8 cellular contexts compared by ENCODE assay signal in the genomic region with DNA sequence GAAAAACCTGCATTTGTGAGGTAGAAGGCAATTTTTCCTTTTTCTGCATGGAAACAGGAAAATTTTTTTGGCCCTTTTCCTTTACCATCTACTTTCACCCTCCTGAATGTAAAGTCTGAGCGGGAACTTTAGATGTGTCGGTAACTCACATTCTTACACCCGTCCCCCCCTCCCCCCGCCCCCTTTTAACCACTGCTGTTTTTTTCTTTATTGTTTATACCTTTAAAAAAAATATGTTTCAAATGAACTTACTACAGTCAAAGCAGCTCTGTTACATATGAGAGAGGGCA. TPM values are rescaled to one million over a fixed set of nuclear protein-coding genes. Genes with fewer than 3 reads are reported as not detected.
DNase-seq lines count a peak whose midpoint lies in the region; ATAC-seq, FAIRE-seq and TF ChIP-seq lines count a peak whose summit lies in the region.

No MANE protein-coding gene starts in this region.

- WGBS in HepG2 (ENCODE audit: low lambda C conversion rate) = 3% methylated on average over 4 of the region's 4 CpGs
- WGBS in thyroid gland, 2 donors = 2 to 3% methylated on average over 4 of the region's 4 CpGs

- POLR2A ChIA-PET in HepG2 (lab: Yijun Ruan, JAX) = interaction anchor here (0.8 to 11.5 kb wide), 28 partner anchors 11 to 472 kb away, joined by 3 to 128 read pairs (median 6); no protein-coding TSS in a partner anchor

- H3K4me1 ChIP-seq in HepG2 (ENCODE audit: insufficient read depth, low read length) (peaks cover 64% of the 10 kb centered on the region), thyroid gland (peaks cover 27 to 32% of the 10 kb centered on the region in 2 donors)

- no peak overlapping the region for H3K27ac Mint-ChIP-seq in activated T-cell treated with anti-CD3 and anti-CD28 coated beads, Interleukin-2, amount 50 U/mL, for 24 hours
- H3K27ac Mint-ChIP-seq in activated naive CD8-positive, alpha-beta T cell treated with anti-CD3 and anti-CD28 coated beads, Interleukin-2, amount 50 U/mL, for 24 hours = no peak overlapping the region

- H3K4me1 Mint-ChIP-seq in activated T-cell treated with anti-CD3 and anti-CD28 coated beads, Interleukin-2, amount 50 U/mL, for 24 hours (ENCODE audit: low read depth) = peaks cover 46% of the 10 kb centered on the region
- H3K4me1 Mint-ChIP-seq in activated naive CD8-positive, alpha-beta T cell treated with anti-CD3 and anti-CD28 coated beads, Interleukin-2, amount 50 U/mL, for 24 hours = peaks cover 65% of the 10 kb centered on the region

- FAIRE-seq in HepG2 (lab: Jason Lieb, UNC) = no peak

- TF ChIP-seq CTCF in HepG2 (CRISPR knock-in tag; IDR thresholded peaks at IDR 0.05) (no peak), thyroid gland (IDR thresholded peaks at IDR 0.05) (no peak)

- intact Hi-C loops in HepG2 (cut with micrococcal nuclease; ENCODE audit: unreplicated experiment) = loop anchor here (1.0 to 10.0 kb wide), 4 partner anchors 133 to 541 kb away; a partner anchor contains a TSS
- intact Hi-C loops in thyroid gland (cut with DNase I) = loop anchor here (5.0 kb wide), 2 partner anchors 182 to 353 kb away; no protein-coding TSS in a partner anchor

- TF ChIP-seq EP300 in HepG2 (IDR thresholded peaks at IDR 0.05; ENCODE audit: low read depth in 2 of 2, low read length in 2 of 2) (no peak), HepG2 (CRISPR knock-in tag; IDR thresholded peaks at IDR 0.05; ENCODE audit: borderline replicate concordance) (no peak)

- TF ChIP-seq POLR2A in HepG2 (IDR thresholded peaks at IDR 0.05; ENCODE audit: insufficient read depth in 1 of 2, low read depth in 2 of 2, low read length in 2 of 2) (no peak), thyroid gland (IDR thresholded peaks at IDR 0.05) (no peak)

- H3K9me3 Mint-ChIP-seq in activated T-cell treated with anti-CD3 and anti-CD28 coated beads, Interleukin-2, amount 50 U/mL, for 24 hours = no peaks in the 10 kb centered on the region
- no peaks in the 10 kb centered on the region for H3K9me3 Mint-ChIP-seq in activated naive CD8-positive, alpha-beta T cell treated with anti-CD3 and anti-CD28 coated beads, Interleukin-2, amount 50 U/mL, for 24 hours

- peaks cover 21% of the 10 kb centered on the region for H3K79me2 ChIP-seq in HepG2 (ENCODE audit: insufficient read depth, low read length)

- H2AFZ ChIP-seq in HepG2 (ENCODE audit: low read length) = no peak overlapping the region

- no peaks in the 10 kb centered on the region for H3K36me3 Mint-ChIP-seq in activated T-cell treated with anti-CD3 and anti-CD28 coated beads, Interleukin-2, amount 50 U/mL, for 24 hours (ENCODE audit: low read depth)
- no peaks in the 10 kb centered on the region for H3K36me3 Mint-ChIP-seq in activated naive CD8-positive, alpha-beta T cell treated with anti-CD3 and anti-CD28 coated beads, Interleukin-2, amount 50 U/mL, for 24 hours (ENCODE audit: low read depth)

- H3K27me3 ChIP-seq in HepG2 (ENCODE audit: control insufficient read depth in 1 of 2, insufficient read depth in 2 of 2, low read length in 2 of 2) (no peaks in the 10 kb centered on the region; a peak in 1 of 5 replicates), thyroid gland (no peaks in the 10 kb centered on the region)

- in situ Hi-C loops in HepG2 (cut with HindIII; ENCODE audit: extremely low pct_ligation_motif_present, low pct_unique_long_range_greater_than_20kb) = loop anchor here (5.0 to 10.0 kb wide), 3 partner anchors 61 to 353 kb away; no protein-coding TSS in a partner anchor

- H3K9me3 ChIP-seq in HepG2 (ENCODE audit: low read length) = no peaks in the 10 kb centered on the region
- no peaks in the 10 kb centered on the region for H3K9me3 ChIP-seq in thyroid gland

- TF ChIP-seq RAD21 in HepG2 (CRISPR knock-in tag; IDR thresholded peaks at IDR 0.05) = no peak

- peak overlapping the region; percentile 74 for H3K4me3 Mint-ChIP-seq in activated T-cell treated with anti-CD3 and anti-CD28 coated beads, Interleukin-2, amount 50 U/mL, for 24 hours
- H3K4me3 Mint-ChIP-seq in activated naive CD8-positive, alpha-beta T cell treated with anti-CD3 and anti-CD28 coated beads, Interleukin-2, amount 50 U/mL, for 24 hours = peak overlapping the region; percentile 75

- H3K27ac ChIP-seq in HepG2 (ENCODE audit: extremely low read length, insufficient read depth, low read length) = peak overlapping the region; percentile 94
- peak overlapping the region; percentile 94 to 97 (median 95) for H3K27ac ChIP-seq in thyroid gland

- H3K36me3 ChIP-seq in HepG2 (replicated peaks in 1 of 2; ENCODE audit: control insufficient read depth in 1 of 2, insufficient read depth in 2 of 2, low read length in 2 of 2) = peaks cover 0 to 2% of the 10 kb centered on the region in 2 experiments; a peak in 1 of 5 replicates
- peaks cover 4 to 8% of the 10 kb centered on the region in 2 donors for H3K36me3 ChIP-seq in thyroid gland

- DNase-seq in activated T-cell treated with anti-CD3 and anti-CD28 coated beads, Interleukin-2, amount 50 U/mL, for 24 hours = no peak
- no peak for DNase-seq in activated T-cell treated with anti-CD3 and anti-CD28 coated beads, Interleukin-2, amount 50 U/mL, for 48 hours
- DNase-seq in activated naive CD8-positive, alpha-beta T cell treated with anti-CD3 and anti-CD28 coated beads, Interleukin-2, amount 50 U/mL, for 24 hours = no peak
- no peak for DNase-seq in HepG2 (ENCODE audit: low spot score)
- no peak for DNase-seq in thyroid gland
- DNase-seq in HuH-7 (ENCODE audit: low spot score) = no peak
- no peak for DNase-seq in germinal center (ENCODE audit: low spot score)
- DNase-seq in NOMO-1 (lab: John Stamatoyannopoulos, UW; ENCODE audit: unreplicated experiment in 2 of 2) = no peak

- peak overlapping the region; percentile 98 for H3K4me2 ChIP-seq in HepG2 (ENCODE audit: low read depth, low read length)

- peak overlapping the region; percentile 87 for H3K9ac ChIP-seq in HepG2 (ENCODE audit: insufficient read depth, low read depth, low read length)

- no peak for ATAC-seq in activated naive CD8-positive, alpha-beta T cell treated with anti-CD3 and anti-CD28 coated beads, Interleukin-2, amount 50 U/mL, for 24 hours
- no peak for ATAC-seq in HepG2

- H3K4me3 ChIP-seq in HepG2 (replicated peaks in 1 of 3; ENCODE audit: insufficient read depth in 1 of 3, low read depth in 2 of 3, low read length in 3 of 3) (peak overlapping the region; percentile 57 to 70 (median 67)), thyroid gland (replicated peaks in 1 of 3) (peak overlapping the region in 2 of 3 donors; percentile 47 to 58)

- no TSS peak for BruUV-seq in HepG2 (replicated peaks; lab: Mats Ljungman, UMichigan)

- peaks cover 80% of the 10 kb centered on the region for H3K27me3 Mint-ChIP-seq in activated T-cell treated with anti-CD3 and anti-CD28 coated beads, Interleukin-2, amount 50 U/mL, for 24 hours
- H3K27me3 Mint-ChIP-seq in activated naive CD8-positive, alpha-beta T cell treated with anti-CD3 and anti-CD28 coated beads, Interleukin-2, amount 50 U/mL, for 24 hours = peaks cover 77% of the 10 kb centered on the region

- peaks cover 19% of the 10 kb centered on the region; the same call in 1 of the 2 replicates for H4K20me1 ChIP-seq in HepG2 (ENCODE audit: insufficient read depth, low read length)

- CTCF ChIA-PET in HepG2 (lab: Yijun Ruan, JAX; ENCODE audit: low intra/inter-chr PET ratio, low total read pairs) = no interaction called here

TF ChIP-seq in HepG2, 621 proteins besides CTCF, POLR2A, EP300 and RAD21:
- TF ChIP-seq KDM5A (IDR thresholded peaks at IDR 0.05; ENCODE audit: borderline replicate concordance, low read length) = peak; percentile 46; the same call in 1 of the 2 replicates
- TF ChIP-seq, protein P1, sequence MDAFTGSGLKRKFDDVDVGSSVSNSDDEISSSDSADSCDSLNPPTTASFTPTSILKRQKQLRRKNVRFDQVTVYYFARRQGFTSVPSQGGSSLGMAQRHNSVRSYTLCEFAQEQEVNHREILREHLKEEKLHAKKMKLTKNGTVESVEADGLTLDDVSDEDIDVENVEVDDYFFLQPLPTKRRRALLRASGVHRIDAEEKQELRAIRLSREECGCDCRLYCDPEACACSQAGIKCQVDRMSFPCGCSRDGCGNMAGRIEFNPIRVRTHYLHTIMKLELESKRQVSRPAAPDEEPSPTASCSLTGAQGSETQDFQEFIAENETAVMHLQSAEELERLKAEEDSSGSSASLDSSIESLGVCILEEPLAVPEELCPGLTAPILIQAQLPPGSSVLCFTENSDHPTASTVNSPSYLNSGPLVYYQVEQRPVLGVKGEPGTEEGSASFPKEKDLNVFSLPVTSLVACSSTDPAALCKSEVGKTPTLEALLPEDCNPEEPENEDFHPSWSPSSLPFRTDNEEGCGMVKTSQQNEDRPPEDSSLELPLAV (CRISPR knock-in tag; conservative IDR thresholded peaks at IDR 0.05; ENCODE audit: low read depth) = no peak
- 0 out of 2 replicates have a peak, but pooled peaks have one; percentile 3 for TF ChIP-seq SNAI1 (CRISPR knock-in tag; IDR thresholded peaks at IDR 0.05; ENCODE audit: borderline replicate concordance)
- TF ChIP-seq SPEN (CRISPR knock-in tag; IDR thresholded peaks at IDR 0.05; ENCODE audit: low read depth) = no peak
- TF ChIP-seq IKZF1 (IDR thresholded peaks at IDR 0.05) = no peak

RNA-seq across cellular contexts. Expression of a gene that starts 0.5 kb away (rescaled TPM):
- 15.0 and 19.8 TPM in 2 replicates for total RNA-seq in HepG2 (2016; rRNA removed; fragmentation: Illumina TruSeq; extraction: Trizol)
- total RNA-seq in HepG2 (2016; cell fraction: cytosol; rRNA removed; fragmentation: Illumina TruSeq; extraction: Trizol; ENCODE audit: low read depth) = 16.2 and 16.8 TPM in 2 replicates
- 14.9 and 18.9 TPM in 2 replicates for total RNA-seq in HepG2 (2016; cell fraction: insoluble cytoplasmic fraction; rRNA removed; fragmentation: Illumina TruSeq; extraction: Trizol)
- 17.2 and 18.1 TPM in 2 replicates for total RNA-seq in HepG2 (2016; cell fraction: membrane; rRNA removed; fragmentation: Illumina TruSeq; extraction: Trizol)
- total RNA-seq in HepG2 (2016; cell fraction: nucleus; rRNA removed; fragmentation: Illumina TruSeq; extraction: Trizol) = 20.8 and 25.5 TPM in 2 replicates
- polyA plus RNA-seq in HepG2 (2011; rRNA removed) = 15.4 and 16.6 TPM in 2 replicates
- polyA plus RNA-seq in HepG2 (2011; cell fraction: cytosol; rRNA removed) = 13.8 and 15.8 TPM in 2 replicates
- 27.8 and 33.4 TPM in 2 replicates for polyA plus RNA-seq in HepG2 (2011; cell fraction: nucleus; rRNA removed)
- polyA plus RNA-seq in HepG2 (2012) = 20.4 and 25.8 TPM in 2 replicates
- 3.5 and 4.3 TPM in 2 replicates for polyA plus RNA-seq in HepG2 (2016; cell fraction: cytosol; fragmentation: Illumina TruSeq; extraction: Trizol; ENCODE audit: low read depth)
- 14.5 and 15.2 TPM in 2 replicates for polyA plus RNA-seq in HepG2 (2016; cell fraction: insoluble cytoplasmic fraction; fragmentation: Illumina TruSeq; extraction: Trizol; ENCODE audit: low read depth)
- polyA plus RNA-seq in HepG2 (2016; cell fraction: membrane; fragmentation: Illumina TruSeq; extraction: Trizol; ENCODE audit: low read depth) = 4.3 and 4.5 TPM in 2 replicates
- polyA plus RNA-seq in HepG2 (2016; cell fraction: nucleus; fragmentation: Illumina TruSeq; extraction: Trizol; ENCODE audit: insufficient read depth, low read depth) = 31.4 and 34.9 TPM in 2 replicates
- 4.8 and 36.7 TPM in 2 replicates for polyA minus RNA-seq in HepG2 (2011; rRNA and poly(A)+ RNA removed; ENCODE audit: low replicate concordance)
- 37.8 and 44.8 TPM in 2 replicates for polyA minus RNA-seq in HepG2 (2011; cell fraction: cytosol; rRNA and poly(A)+ RNA removed)
- 45.6 and 54.7 TPM in 2 replicates for polyA minus RNA-seq in HepG2 (2011; cell fraction: nucleus; rRNA and poly(A)+ RNA removed)
- 100 to 1,000 TPM; 127 to 193 (median 159) TPM for total RNA-seq in thyroid gland
